Comparison of ENCODE assay signal across 12 cellular contexts in the genomic region with DNA sequence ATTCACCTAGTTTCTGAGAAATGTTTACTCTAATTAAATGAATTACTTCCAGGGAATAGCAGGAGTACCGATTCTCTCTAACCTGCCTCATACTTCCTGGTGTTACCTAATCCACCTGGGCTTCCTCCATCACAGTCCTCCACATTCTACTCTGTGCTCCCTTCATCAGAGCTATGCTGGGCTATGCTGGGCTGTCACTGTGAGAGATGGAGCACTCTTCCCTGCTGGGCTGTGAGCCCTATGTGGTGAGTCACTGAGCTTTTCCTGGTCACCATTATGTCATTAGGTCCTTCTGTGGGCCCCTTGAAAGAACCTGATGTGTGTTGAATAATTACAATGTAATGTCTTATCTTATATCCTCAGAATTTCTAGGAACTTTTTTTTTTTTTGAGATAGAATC. TPM values are rescaled to one million over a fixed set of nuclear protein-coding genes. Genes with fewer than 3 reads are reported as not detected.
"Had no signal": no experiment of that assay in that cellular context is flagged by ENCODE, and none has a peak within 500 bp of the region (broad histone marks: within the 10 kb centered on the region; RNA-seq: fewer than 3 reads in every experiment).

No MANE protein-coding gene starts in this region.

RNA-seq across cellular contexts. Expression of a gene that starts 43.2 kb away (rescaled TPM):
- total RNA-seq: activated B cell treated with CpG ODN at 0.5 μM for 24 hours; activated naive CD4-positive, alpha-beta T cell treated with anti-CD3 and anti-CD28 coated beads for 36 hours; cardiac muscle cell; cerebellum; endodermal cell; esophagus squamous epithelium; gastroesophageal sphincter; left cardiac atrium; natural killer cell; osteoblast; spleen; thoracic aorta had no signal
- polyA plus RNA-seq: cardiac muscle cell, spleen had no signal

RNA-seq across cellular contexts. Expression of a gene that starts 54.0 kb away (rescaled TPM):
- total RNA-seq: activated B cell treated with CpG ODN at 0.5 μM for 24 hours; activated naive CD4-positive, alpha-beta T cell treated with anti-CD3 and anti-CD28 coated beads for 36 hours; cardiac muscle cell; cerebellum; esophagus squamous epithelium; gastroesophageal sphincter; natural killer cell; osteoblast; spleen; thoracic aorta had no signal
- polyA plus RNA-seq: cardiac muscle cell, spleen had no signal
